Comparison of ENCODE assay signal across 9 cellular contexts in genomic region chr22:23248583-23248982, GRCh38.
DNase-seq lines count a peak whose midpoint lies in the region; ATAC-seq lines count a peak whose summit lies in the region.
"Had no signal": no experiment of that assay in that cellular context is flagged by ENCODE, and none has a peak within 500 bp of the region (broad histone marks: within the 10 kb centered on the region; RNA-seq: fewer than 3 reads in every experiment).

No MANE protein-coding gene starts in this region.

- ATAC-seq in HG03439 (IDR thresholded peaks at IDR 0.05; ENCODE audit: unreplicated experiment), result no peak
- no peak for ATAC-seq in HG02798 (IDR thresholded peaks at IDR 0.05; ENCODE audit: poor library complexity, unreplicated experiment)

- intact Hi-C loops in activated T-helper 1 cell treated with anti-CD3 and anti-CD28 coated beads, Interleukin-12 subunit alpha, Interleukin-12 subunit beta, Interleukin-2, Interleukin-4 antibody, amounts not matched to agents 30 ng/mL and 10 ng/mL and 1 ng/mL, durations not matched to agents 14 hours and 24 hours and 36 hours (cut with micrococcal nuclease), result no loop called here

- no peak overlapping the region for H3K4me3 Mint-ChIP-seq in activated T-helper 1 cell treated with anti-CD3 and anti-CD28 coated beads, Interleukin-12 subunit alpha, Interleukin-12 subunit beta, Interleukin-2, Interleukin-4 antibody, amounts not matched to agents 30 ng/mL and 10 ng/mL and 1 ng/mL, durations not matched to agents 14 hours and 24 hours and 36 hours

- no peaks in the 10 kb centered on the region for H3K9me3 Mint-ChIP-seq in activated T-helper 1 cell treated with anti-CD3 and anti-CD28 coated beads, Interleukin-12 subunit alpha, Interleukin-12 subunit beta, Interleukin-2, Interleukin-4 antibody, amounts not matched to agents 30 ng/mL and 10 ng/mL and 1 ng/mL, durations not matched to agents 14 hours and 24 hours and 36 hours

- H3K27ac ChIP-seq in BLaER1, result no peak overlapping the region; the same call in 1 of the 2 replicates

- H3K27me3 Mint-ChIP-seq in activated T-helper 1 cell treated with anti-CD3 and anti-CD28 coated beads, Interleukin-12 subunit alpha, Interleukin-12 subunit beta, Interleukin-2, Interleukin-4 antibody, amounts not matched to agents 30 ng/mL and 10 ng/mL and 1 ng/mL, durations not matched to agents 14 hours and 24 hours and 36 hours (ENCODE audit: insufficient read depth), result no peaks in the 10 kb centered on the region

- peaks cover 100% of the 10 kb centered on the region for H4K20me1 ChIP-seq in BLaER1

- H3K36me3 Mint-ChIP-seq in activated T-helper 1 cell treated with anti-CD3 and anti-CD28 coated beads, Interleukin-12 subunit alpha, Interleukin-12 subunit beta, Interleukin-2, Interleukin-4 antibody, amounts not matched to agents 30 ng/mL and 10 ng/mL and 1 ng/mL, durations not matched to agents 14 hours and 24 hours and 36 hours (ENCODE audit: low read depth), result no peaks in the 10 kb centered on the region

- H3K9me3 ChIP-seq in BLaER1, result no peaks in the 10 kb centered on the region

- peaks cover 52% of the 10 kb centered on the region for H3K4me1 Mint-ChIP-seq in activated T-helper 1 cell treated with anti-CD3 and anti-CD28 coated beads, Interleukin-12 subunit alpha, Interleukin-12 subunit beta, Interleukin-2, Interleukin-4 antibody, amounts not matched to agents 30 ng/mL and 10 ng/mL and 1 ng/mL, durations not matched to agents 14 hours and 24 hours and 36 hours (ENCODE audit: low read depth)

- peak overlapping the region; percentile 34 for H3K27ac Mint-ChIP-seq in activated T-helper 1 cell treated with anti-CD3 and anti-CD28 coated beads, Interleukin-12 subunit alpha, Interleukin-12 subunit beta, Interleukin-2, Interleukin-4 antibody, amounts not matched to agents 30 ng/mL and 10 ng/mL and 1 ng/mL, durations not matched to agents 14 hours and 24 hours and 36 hours

- DNase-seq in HT1080 (ENCODE audit: low read depth) (peak; percentile 47), left kidney (ENCODE audit: low read depth, low spot score) (peak; percentile 75), globus pallidus (ENCODE audit: low spot score) (no peak), NOMO-1 (lab: John Stamatoyannopoulos, UW; ENCODE audit: unreplicated experiment in 2 of 2) (no peak)
- no peak for DNase-seq in activated T-helper 1 cell treated with anti-CD3 and anti-CD28 coated beads, Interleukin-12 subunit alpha, Interleukin-12 subunit beta, Interleukin-2, Interleukin-4 antibody, amounts not matched to agents 30 ng/mL and 10 ng/mL and 1 ng/mL, durations not matched to agents 14 hours and 24 hours and 36 hours (ENCODE audit: low spot score)
- DNase-seq: left cardiac atrium had no signal

- H3K4me1 ChIP-seq in BLaER1, result peaks cover 100% of the 10 kb centered on the region

- H3K27me3 ChIP-seq in BLaER1, result no peaks in the 10 kb centered on the region

- H3K9ac ChIP-seq in BLaER1, result no peak overlapping the region

- H3K4me3 ChIP-seq in BLaER1, result no peak overlapping the region

- peaks cover 83% of the 10 kb centered on the region for H3K36me3 ChIP-seq in BLaER1

- H3K4me2 ChIP-seq in BLaER1, result peak overlapping the region; percentile 68

Comparison
In these comparisons a context has a peak if more than half of its experiments do, and no peak if none do; other contexts are left out.
1. DNase-seq: peak in HT1080 (single experiment) and left kidney (single experiment); none in activated T-helper 1 cell treated with anti-CD3 and anti-CD28 coated beads, Interleukin-12 subunit alpha, Interleukin-12 subunit beta, Interleukin-2, Interleukin-4 antibody, amounts not matched to agents 30 ng/mL and 10 ng/mL and 1 ng/mL, durations not matched to agents 14 hours and 24 hours and 36 hours (single experiment), globus pallidus (single experiment) and NOMO-1 (0 of 2).